1 cellular context compared by ENCODE assay signal in genomic region chr7:17940302-17941170, GRCh38.
TF ChIP-seq lines count a peak whose summit lies in the region.

SNX13 (minus strand) TSS chr7:17940494; CDS start chr7:17940295, 199 bp downstream.

TF ChIP-seq in GM12878, 131 proteins besides CTCF, POLR2A, EP300 and RAD21 (continued from another document and continues in another):
- TF ChIP-seq E2F8 (IDR thresholded peaks at IDR 0.05; ENCODE audit: low read depth, partially characterized antibody) (no peak), STAT3 (IDR thresholded peaks at IDR 0.05; ENCODE audit: low read depth, low read length) (no peak), MTA3 (IDR thresholded peaks at IDR 0.05; ENCODE audit: borderline replicate concordance, low read length) (no peak), CBFB (IDR thresholded peaks at IDR 0.05; ENCODE audit: low read depth) (no peak), GATAD2B (conservative IDR thresholded peaks at IDR 0.05; ENCODE audit: low read depth) (peak; percentile 58; the same call in 1 of the 2 replicates), RAD51 (IDR thresholded peaks at IDR 0.05) (peak; percentile 76), ZBTB40 (IDR thresholded peaks at IDR 0.05; ENCODE audit: borderline replicate concordance) (no peak), SREBF2 (IDR thresholded peaks at IDR 0.05; ENCODE audit: low read length) (no peak), NR2C1 (IDR thresholded peaks at IDR 0.05) (no peak), SPI1 (IDR thresholded peaks at IDR 0.05; ENCODE audit: borderline replicate concordance, insufficient read depth, low read depth, low read length) (no peak), ZSCAN29 (IDR thresholded peaks at IDR 0.05) (no peak), MYB (IDR thresholded peaks at IDR 0.05; ENCODE audit: borderline replicate concordance, low read depth, low read length) (no peak), ZNF217 (IDR thresholded peaks at IDR 0.05) (no peak), HDAC2 (IDR thresholded peaks at IDR 0.05) (no peak), NR2C2 (IDR thresholded peaks at IDR 0.05; ENCODE audit: borderline replicate concordance, control insufficient read depth, insufficient read length, low read depth) (no peak), TCF12 (IDR thresholded peaks at IDR 0.05; ENCODE audit: low read depth, low read length) (no peak), ZNF592 (IDR thresholded peaks at IDR 0.05) (no peak), ZNF384 (IDR thresholded peaks at IDR 0.05; ENCODE audit: borderline replicate concordance, low read depth, low read length) (no peak), JUNB (IDR thresholded peaks at IDR 0.05) (no peak), RFX5 (IDR thresholded peaks at IDR 0.05; ENCODE audit: low read depth, low read length) (no peak; the same call in 1 of the 2 replicates), IRF4 (IDR thresholded peaks at IDR 0.05; ENCODE audit: low read depth, low read length) (no peak), NKRF (conservative IDR thresholded peaks at IDR 0.05) (peak; percentile 64), NRF1 (conservative IDR thresholded peaks at IDR 0.05; ENCODE audit: low read depth, low read length) (0 out of 2 replicates have a peak, but pooled peaks have one; percentile 23), IKZF2 (IDR thresholded peaks at IDR 0.05) (no peak; a peak in 1 of 4 replicates), SIN3A (IDR thresholded peaks at IDR 0.05; ENCODE audit: low read depth, low read length) (peak; percentile 64; the same call in 1 of the 2 replicates), FOXK2 (IDR thresholded peaks at IDR 0.05) (no peak), RUNX3 (IDR thresholded peaks at IDR 0.05; ENCODE audit: low read length) (0 out of 2 replicates have a peak, but pooled peaks have one; percentile 32), JUND (IDR thresholded peaks at IDR 0.05; ENCODE audit: low read depth, low read length) (no peak), SMAD1 (IDR thresholded peaks at IDR 0.05; ENCODE audit: low read depth, partially characterized antibody) (no peak), KDM1A (IDR thresholded peaks at IDR 0.05; ENCODE audit: borderline replicate concordance) (no peak), BHLHE40 (IDR thresholded peaks at IDR 0.05; ENCODE audit: borderline replicate concordance in 1 of 2, low read depth in 2 of 2, low read length in 1 of 2) (peak; percentile 96 to 99), RBBP5 (conservative IDR thresholded peaks at IDR 0.05) (no peak), POLR2AphosphoS2 (IDR thresholded peaks at IDR 0.05; ENCODE audit: low read depth, low read length) (peak; percentile 51; the same call in 1 of the 2 replicates), NFYA (IDR thresholded peaks at IDR 0.05; ENCODE audit: borderline replicate concordance, low read depth, low read length) (no peak), ATF7 (IDR thresholded peaks at IDR 0.05; ENCODE audit: low read depth) (no peak), CHD1 (IDR thresholded peaks at IDR 0.05; ENCODE audit: low read depth, low read length) (no peak), STAT1 (conservative IDR thresholded peaks at IDR 0.05) (no peak), HDGF (IDR thresholded peaks at IDR 0.05) (peak; percentile 70), CREM (IDR thresholded peaks at IDR 0.05; ENCODE audit: low read depth) (0 out of 2 replicates have a peak, but pooled peaks have one; percentile 72), CBX3 (IDR thresholded peaks at IDR 0.05; ENCODE audit: borderline replicate concordance, low read depth) (no peak)
- TF ChIP-seq, protein P1, sequence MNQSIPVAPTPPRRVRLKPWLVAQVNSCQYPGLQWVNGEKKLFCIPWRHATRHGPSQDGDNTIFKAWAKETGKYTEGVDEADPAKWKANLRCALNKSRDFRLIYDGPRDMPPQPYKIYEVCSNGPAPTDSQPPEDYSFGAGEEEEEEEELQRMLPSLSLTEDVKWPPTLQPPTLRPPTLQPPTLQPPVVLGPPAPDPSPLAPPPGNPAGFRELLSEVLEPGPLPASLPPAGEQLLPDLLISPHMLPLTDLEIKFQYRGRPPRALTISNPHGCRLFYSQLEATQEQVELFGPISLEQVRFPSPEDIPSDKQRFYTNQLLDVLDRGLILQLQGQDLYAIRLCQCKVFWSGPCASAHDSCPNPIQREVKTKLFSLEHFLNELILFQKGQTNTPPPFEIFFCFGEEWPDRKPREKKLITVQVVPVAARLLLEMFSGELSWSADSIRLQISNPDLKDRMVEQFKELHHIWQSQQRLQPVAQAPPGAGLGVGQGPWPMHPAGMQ (IDR thresholded peaks at IDR 0.05; ENCODE audit: borderline replicate concordance), result no peak
- TF ChIP-seq, protein P2, sequence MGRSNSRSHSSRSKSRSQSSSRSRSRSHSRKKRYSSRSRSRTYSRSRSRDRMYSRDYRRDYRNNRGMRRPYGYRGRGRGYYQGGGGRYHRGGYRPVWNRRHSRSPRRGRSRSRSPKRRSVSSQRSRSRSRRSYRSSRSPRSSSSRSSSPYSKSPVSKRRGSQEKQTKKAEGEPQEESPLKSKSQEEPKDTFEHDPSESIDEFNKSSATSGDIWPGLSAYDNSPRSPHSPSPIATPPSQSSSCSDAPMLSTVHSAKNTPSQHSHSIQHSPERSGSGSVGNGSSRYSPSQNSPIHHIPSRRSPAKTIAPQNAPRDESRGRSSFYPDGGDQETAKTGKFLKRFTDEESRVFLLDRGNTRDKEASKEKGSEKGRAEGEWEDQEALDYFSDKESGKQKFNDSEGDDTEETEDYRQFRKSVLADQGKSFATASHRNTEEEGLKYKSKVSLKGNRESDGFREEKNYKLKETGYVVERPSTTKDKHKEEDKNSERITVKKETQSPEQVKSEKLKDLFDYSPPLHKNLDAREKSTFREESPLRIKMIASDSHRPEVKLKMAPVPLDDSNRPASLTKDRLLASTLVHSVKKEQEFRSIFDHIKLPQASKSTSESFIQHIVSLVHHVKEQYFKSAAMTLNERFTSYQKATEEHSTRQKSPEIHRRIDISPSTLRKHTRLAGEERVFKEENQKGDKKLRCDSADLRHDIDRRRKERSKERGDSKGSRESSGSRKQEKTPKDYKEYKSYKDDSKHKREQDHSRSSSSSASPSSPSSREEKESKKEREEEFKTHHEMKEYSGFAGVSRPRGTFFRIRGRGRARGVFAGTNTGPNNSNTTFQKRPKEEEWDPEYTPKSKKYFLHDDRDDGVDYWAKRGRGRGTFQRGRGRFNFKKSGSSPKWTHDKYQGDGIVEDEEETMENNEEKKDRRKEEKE (IDR thresholded peaks at IDR 0.05), result no peak
- TF ChIP-seq, protein P3, sequence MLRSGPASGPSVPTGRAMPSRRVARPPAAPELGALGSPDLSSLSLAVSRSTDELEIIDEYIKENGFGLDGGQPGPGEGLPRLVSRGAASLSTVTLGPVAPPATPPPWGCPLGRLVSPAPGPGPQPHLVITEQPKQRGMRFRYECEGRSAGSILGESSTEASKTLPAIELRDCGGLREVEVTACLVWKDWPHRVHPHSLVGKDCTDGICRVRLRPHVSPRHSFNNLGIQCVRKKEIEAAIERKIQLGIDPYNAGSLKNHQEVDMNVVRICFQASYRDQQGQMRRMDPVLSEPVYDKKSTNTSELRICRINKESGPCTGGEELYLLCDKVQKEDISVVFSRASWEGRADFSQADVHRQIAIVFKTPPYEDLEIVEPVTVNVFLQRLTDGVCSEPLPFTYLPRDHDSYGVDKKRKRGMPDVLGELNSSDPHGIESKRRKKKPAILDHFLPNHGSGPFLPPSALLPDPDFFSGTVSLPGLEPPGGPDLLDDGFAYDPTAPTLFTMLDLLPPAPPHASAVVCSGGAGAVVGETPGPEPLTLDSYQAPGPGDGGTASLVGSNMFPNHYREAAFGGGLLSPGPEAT (IDR thresholded peaks at IDR 0.05; ENCODE audit: low read depth), result peak; percentile 70
- TF ChIP-seq, protein P4, sequence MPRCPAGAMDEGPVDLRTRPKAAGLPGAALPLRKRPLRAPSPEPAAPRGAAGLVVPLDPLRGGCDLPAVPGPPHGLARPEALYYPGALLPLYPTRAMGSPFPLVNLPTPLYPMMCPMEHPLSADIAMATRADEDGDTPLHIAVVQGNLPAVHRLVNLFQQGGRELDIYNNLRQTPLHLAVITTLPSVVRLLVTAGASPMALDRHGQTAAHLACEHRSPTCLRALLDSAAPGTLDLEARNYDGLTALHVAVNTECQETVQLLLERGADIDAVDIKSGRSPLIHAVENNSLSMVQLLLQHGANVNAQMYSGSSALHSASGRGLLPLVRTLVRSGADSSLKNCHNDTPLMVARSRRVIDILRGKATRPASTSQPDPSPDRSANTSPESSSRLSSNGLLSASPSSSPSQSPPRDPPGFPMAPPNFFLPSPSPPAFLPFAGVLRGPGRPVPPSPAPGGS (IDR thresholded peaks at IDR 0.05; ENCODE audit: borderline replicate concordance, insufficient read depth, low read depth, low read length, poor library complexity, severe bottlenecking), result no peak
